In the genomic region with DNA sequence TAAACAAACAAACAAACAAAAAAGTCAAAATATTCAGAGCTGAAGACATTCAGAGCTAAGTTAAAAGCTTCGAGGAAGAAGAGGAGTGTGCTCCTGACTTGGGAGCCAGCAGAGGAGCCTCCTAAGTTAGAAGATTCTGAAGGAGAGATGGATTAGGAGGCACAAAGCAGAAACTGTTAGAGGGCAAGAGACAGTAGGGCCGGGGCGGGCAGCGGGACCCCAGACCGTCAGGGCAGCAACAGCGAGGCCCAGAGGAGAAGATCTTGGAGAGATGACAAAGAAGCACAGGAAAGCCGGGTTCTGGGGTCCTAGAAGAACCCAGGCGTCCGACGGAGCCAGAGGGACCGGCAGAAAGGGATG, we compare ENCODE assay signal across 8 cellular contexts. TPM values are rescaled to one million over a fixed set of nuclear protein-coding genes. Genes with fewer than 3 reads are reported as not detected.
DNase-seq lines count a peak whose midpoint lies in the region; ATAC-seq and TF ChIP-seq lines count a peak whose summit lies in the region.

No MANE protein-coding gene starts in this region.

- TF ChIP-seq POLR2A in transverse colon (IDR thresholded peaks at IDR 0.05), result no peak

- H3K27ac ChIP-seq in brain microvascular endothelial cell (no peak overlapping the region), liver (ENCODE audit: low read depth in 1 of 2, low read length in 2 of 2) (peak overlapping the region in 1 of 2 donors; percentile 46), transverse colon (peak overlapping the region; percentile 61 to 82 (median 73))

- intact Hi-C loops in transverse colon (cut with DNase I; ENCODE audit: low total_unique reads), result no loop called here

- TF ChIP-seq RAD21 in liver (IDR thresholded peaks at IDR 0.05), result no peak

- H3K4me1 ChIP-seq in liver (ENCODE audit: control insufficient read depth in 4 of 4, insufficient read depth in 4 of 4, low read length in 3 of 4) (peaks cover 0 to 7% (median 0%) of the 10 kb centered on the region in 4 donors), transverse colon (peaks cover 0 to 7% (median 0%) of the 10 kb centered on the region in 4 donors)

- peak overlapping the region; percentile 39 for H3K27ac Mint-ChIP-seq in activated T-cell treated with anti-CD3 and anti-CD28 coated beads, Interleukin-2, amount 50 U/mL, for 24 hours

- no peaks in the 10 kb centered on the region for H3K9me3 Mint-ChIP-seq in activated T-cell treated with anti-CD3 and anti-CD28 coated beads, Interleukin-2, amount 50 U/mL, for 24 hours

- H3K27me3 ChIP-seq in brain microvascular endothelial cell (replicated peaks) (no peaks in the 10 kb centered on the region), liver (ENCODE audit: control insufficient read depth in 4 of 4, insufficient read depth in 4 of 4, low read length in 3 of 4) (no peaks in the 10 kb centered on the region), transverse colon (no peaks in the 10 kb centered on the region)

- no peaks in the 10 kb centered on the region for H3K36me3 Mint-ChIP-seq in activated T-cell treated with anti-CD3 and anti-CD28 coated beads, Interleukin-2, amount 50 U/mL, for 24 hours (ENCODE audit: low read depth)

- H3K27me3 Mint-ChIP-seq in activated T-cell treated with anti-CD3 and anti-CD28 coated beads, Interleukin-2, amount 50 U/mL, for 24 hours, result peaks cover 50% of the 10 kb centered on the region

- no peak overlapping the region for H3K9ac ChIP-seq in liver (ENCODE audit: low read depth in 1 of 2, low read length in 2 of 2)

- H3K4me3 ChIP-seq in brain microvascular endothelial cell (ENCODE audit: low read depth, low read length), result peak overlapping the region; percentile 60
- peak overlapping the region; percentile 49 to 72 (median 71) for H3K4me3 ChIP-seq in liver (ENCODE audit: low read depth in 1 of 3, low read length in 3 of 3)
- peak overlapping the region; percentile 40 to 60 (median 54) for H3K4me3 ChIP-seq in transverse colon

- TF ChIP-seq CTCF in brain microvascular endothelial cell (IDR thresholded peaks at IDR 0.05; ENCODE audit: low read depth, low read length, missing control alignments) (no peak), liver (IDR thresholded peaks at IDR 0.05; ENCODE audit: low read depth, low read length, missing input control) (no peak), transverse colon (IDR thresholded peaks at IDR 0.05) (no peak)

- peaks cover 5% of the 10 kb centered on the region for H3K4me1 Mint-ChIP-seq in activated T-cell treated with anti-CD3 and anti-CD28 coated beads, Interleukin-2, amount 50 U/mL, for 24 hours (ENCODE audit: low read depth)

- WGBS in liver, result 10% methylated on average over 11 of the region's 11 CpGs
- WGBS in transverse colon (ENCODE audit: low coverage in 1 of 2), 2 donors, result 2 to 41% methylated on average over 10 to 11 of the region's 11 CpGs

- TF ChIP-seq EP300 in transverse colon (IDR thresholded peaks at IDR 0.05; ENCODE audit: low read depth), result no peak

- no peak for DNase-seq in activated T-cell treated with anti-CD3 and anti-CD28 coated beads, Interleukin-2, amount 50 U/mL, for 24 hours
- DNase-seq in activated T-cell treated with anti-CD3 and anti-CD28 coated beads, Interleukin-2, amount 50 U/mL, for 1 hour, result no peak
- DNase-seq in brain microvascular endothelial cell, result no peak
- no peak for DNase-seq in transverse colon
- DNase-seq in effector CD8-positive, alpha-beta T cell (lab: John Stamatoyannopoulos, UW), result no peak
- no peak for DNase-seq in NCI-H345 treated with DMSO at 0.1 percent for 48 hours (lab: John Stamatoyannopoulos, UW; ENCODE audit: unreplicated experiment)

- no peak for ATAC-seq in HG02763 (IDR thresholded peaks at IDR 0.05; ENCODE audit: unreplicated experiment)

- H3K4me3 Mint-ChIP-seq in activated T-cell treated with anti-CD3 and anti-CD28 coated beads, Interleukin-2, amount 50 U/mL, for 24 hours, result peak overlapping the region; percentile 67

- in situ Hi-C loops in brain microvascular endothelial cell (cut with HindIII; ENCODE audit: low pct_ligation_motif_present, low sequenced_read_pairs), result no loop called here
- in situ Hi-C loops in transverse colon (cut with MboI; ENCODE audit: low pct_ligation_motif_present in 1 of 4, low pct_unique_long_range_greater_than_20kb in 1 of 4, low sequenced_read_pairs in 3 of 4), result no loop called here

- H3K36me3 ChIP-seq in brain microvascular endothelial cell (replicated peaks) (no peaks in the 10 kb centered on the region), liver (ENCODE audit: control insufficient read depth in 4 of 4, insufficient read depth in 3 of 4, low read depth in 1 of 4, low read length in 3 of 4) (no peaks in the 10 kb centered on the region), transverse colon (no peaks in the 10 kb centered on the region)

- H3K9me3 ChIP-seq in liver (ENCODE audit: control insufficient read depth in 4 of 4, low read length in 3 of 4), result no peaks in the 10 kb centered on the region
- no peaks in the 10 kb centered on the region for H3K9me3 ChIP-seq in transverse colon

TF ChIP-seq in liver, 16 proteins besides CTCF, POLR2A, EP300 and RAD21:
- TF ChIP-seq SP1 (IDR thresholded peaks at IDR 0.05), result no peak
- TF ChIP-seq FOXA2 (IDR thresholded peaks at IDR 0.05), result no peak
- no peak for TF ChIP-seq NR2F2 (IDR thresholded peaks at IDR 0.05)
- TF ChIP-seq HNF4A (conservative IDR thresholded peaks at IDR 0.05), result no peak
- no peak for TF ChIP-seq RXRA (IDR thresholded peaks at IDR 0.05)
- TF ChIP-seq EGR1 (IDR thresholded peaks at IDR 0.05; ENCODE audit: low read depth in 2 of 2), result no peak
- no peak for TF ChIP-seq HNF4G (IDR thresholded peaks at IDR 0.05)

RNA-seq across cellular contexts. Expression of gene KLHL13, which starts 0.7 kb away (rescaled TPM):
- total RNA-seq in liver (1 to 10 TPM; 5.3 TPM), transverse colon (1 to 10 TPM in 3 of 4 donors, under 1 TPM in 1; 0.20 to 7.1 (median 2.7) TPM)
- 1 to 10 TPM in 1 of 2 donors, under 1 TPM in 1; 0.76 to 1.4 TPM for polyA plus RNA-seq in liver
